ENCODE assay signal across 15 cellular contexts in the genomic region with DNA sequence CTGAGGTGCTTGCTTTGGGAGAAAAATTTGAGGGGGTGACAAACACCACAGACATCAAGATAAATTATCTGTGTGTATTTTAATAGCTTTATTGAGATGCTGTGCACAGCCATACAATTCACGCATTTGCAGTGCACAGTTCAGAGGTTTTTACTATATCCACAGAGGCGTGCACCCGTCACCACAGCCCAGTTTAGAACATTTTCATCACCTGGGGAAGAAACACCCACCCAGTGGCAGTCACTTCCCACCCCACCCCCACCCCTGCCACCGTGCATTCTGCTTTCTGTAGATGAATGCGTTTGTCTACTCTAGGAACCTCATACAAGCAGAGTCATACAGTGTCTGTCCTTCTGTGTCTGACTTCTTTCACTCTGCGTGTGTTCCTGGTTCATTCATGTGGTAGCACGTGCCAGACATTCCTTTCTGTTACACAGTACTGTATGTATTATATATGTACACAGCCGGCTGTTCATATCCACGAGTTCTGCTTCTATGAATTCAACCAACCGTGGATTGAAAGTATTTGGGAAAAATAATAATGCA.
"Had no signal": no experiment of that assay in that cellular context is flagged by ENCODE, and none has a peak within 500 bp of the region (broad histone marks: within the 10 kb centered on the region; RNA-seq: fewer than 3 reads in every experiment).

No MANE protein-coding gene starts in this region.

- H3K27me3 Mint-ChIP-seq: naive thymus-derived CD8-positive, alpha-beta T cell; stimulated activated memory B cell treated with anti-CD40 and anti-IgM and Interleukin-4, amounts not matched to agents 10 μg/mL and 1 μg/mL and 100 μg/mL, for 72 hours; T-helper 17 cell; type B pancreatic cell had no signal

- H3K36me3 Mint-ChIP-seq: type B pancreatic cell had no signal

- H3K4me3 Mint-ChIP-seq: stimulated activated memory B cell treated with anti-CD40 and anti-IgM and Interleukin-4, amounts not matched to agents 10 μg/mL and 1 μg/mL and 100 μg/mL, for 72 hours; T-helper 17 cell; type B pancreatic cell; WTC11 had no signal

- H3K27ac Mint-ChIP-seq: stimulated activated memory B cell treated with anti-CD40 and anti-IgM and Interleukin-4, amounts not matched to agents 10 μg/mL and 1 μg/mL and 100 μg/mL, for 72 hours; type B pancreatic cell; WTC11 had no signal

- FAIRE-seq: endothelial cell of umbilical vein, small intestine had no signal

- ATAC-seq: left colon; mucosa of descending colon; stimulated activated memory B cell treated with anti-CD40 and anti-IgM and Interleukin-4, amounts not matched to agents 10 μg/mL and 1 μg/mL and 100 μg/mL, for 72 hours; T-helper 17 cell had no signal

- DNase-seq: activated CD4-positive, alpha-beta T cell treated with anti-CD3 and anti-CD28 coated beads, Interleukin-2, amount 50 U/mL, for 1 hour; activated gamma-delta T cell treated with Interleukin-2 at 50 U/mL for 16 hours; activated T-cell treated with anti-CD3 and anti-CD28 coated beads, Interleukin-2, amount 50 U/mL, for 48 hours; effector CD4-positive, alpha-beta T cell; foreskin melanocyte; head of caudate nucleus; left colon; mucosa of descending colon; naive thymus-derived CD8-positive, alpha-beta T cell; small intestine; T-helper 17 cell had no signal
